2 cellular contexts compared by ENCODE assay signal in the genomic region with DNA sequence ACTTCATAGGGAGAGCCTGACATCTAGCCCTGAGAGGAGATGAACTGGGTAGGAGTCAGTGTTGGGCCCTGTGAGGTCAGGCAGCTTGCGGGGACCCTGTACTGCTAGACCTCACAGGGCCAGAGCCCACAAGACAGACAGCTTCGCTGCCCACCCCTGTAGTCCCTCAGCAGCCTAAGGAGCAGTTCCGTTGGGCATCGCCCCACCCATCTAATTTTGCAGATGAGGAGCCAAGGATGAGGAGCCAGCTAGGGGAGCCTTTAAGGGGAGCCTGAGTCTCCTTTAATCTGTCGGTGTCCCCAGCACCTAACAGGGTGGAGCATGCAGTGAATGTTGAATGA.
A peak's percentile ranks its signal among the peaks of the same experiment; 100 is the strongest.
TF ChIP-seq lines count a peak whose summit lies in the region.

No MANE protein-coding gene starts in this region.

TF ChIP-seq in IMR-90, 13 proteins besides CTCF, POLR2A, EP300 and RAD21:
- TF ChIP-seq CEBPB (IDR thresholded peaks at IDR 0.05; ENCODE audit: low read depth, low read length) (no peak), CHD1 (IDR thresholded peaks at IDR 0.05; ENCODE audit: low read depth, low read length) (0 out of 2 replicates have a peak, but pooled peaks have one; percentile 0)

TF ChIP-seq in HepG2, 621 proteins besides CTCF, POLR2A, EP300 and RAD21 (continues in another document):
- TF ChIP-seq, protein P1, sequence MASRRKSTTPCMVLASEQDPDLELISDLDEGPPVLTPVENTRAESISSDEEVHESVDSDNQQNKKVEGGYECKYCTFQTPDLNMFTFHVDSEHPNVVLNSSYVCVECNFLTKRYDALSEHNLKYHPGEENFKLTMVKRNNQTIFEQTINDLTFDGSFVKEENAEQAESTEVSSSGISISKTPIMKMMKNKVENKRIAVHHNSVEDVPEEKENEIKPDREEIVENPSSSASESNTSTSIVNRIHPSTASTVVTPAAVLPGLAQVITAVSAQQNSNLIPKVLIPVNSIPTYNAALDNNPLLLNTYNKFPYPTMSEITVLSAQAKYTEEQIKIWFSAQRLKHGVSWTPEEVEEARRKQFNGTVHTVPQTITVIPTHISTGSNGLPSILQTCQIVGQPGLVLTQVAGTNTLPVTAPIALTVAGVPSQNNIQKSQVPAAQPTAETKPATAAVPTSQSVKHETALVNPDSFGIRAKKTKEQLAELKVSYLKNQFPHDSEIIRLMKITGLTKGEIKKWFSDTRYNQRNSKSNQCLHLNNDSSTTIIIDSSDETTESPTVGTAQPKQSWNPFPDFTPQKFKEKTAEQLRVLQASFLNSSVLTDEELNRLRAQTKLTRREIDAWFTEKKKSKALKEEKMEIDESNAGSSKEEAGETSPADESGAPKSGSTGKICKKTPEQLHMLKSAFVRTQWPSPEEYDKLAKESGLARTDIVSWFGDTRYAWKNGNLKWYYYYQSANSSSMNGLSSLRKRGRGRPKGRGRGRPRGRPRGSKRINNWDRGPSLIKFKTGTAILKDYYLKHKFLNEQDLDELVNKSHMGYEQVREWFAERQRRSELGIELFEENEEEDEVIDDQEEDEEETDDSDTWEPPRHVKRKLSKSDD (CRISPR knock-in tag; IDR thresholded peaks at IDR 0.05; ENCODE audit: low read depth): no peak
- TF ChIP-seq MED8 (CRISPR knock-in tag; IDR thresholded peaks at IDR 0.05; ENCODE audit: insufficient replicate concordance) (no peak), MYNN (CRISPR knock-in tag; IDR thresholded peaks at IDR 0.05; ENCODE audit: low read depth) (no peak), ZNF331 (CRISPR knock-in tag; IDR thresholded peaks at IDR 0.05) (no peak), ZNF333 (CRISPR knock-in tag; IDR thresholded peaks at IDR 0.05; ENCODE audit: borderline replicate concordance) (no peak), CBX2 (IDR thresholded peaks at IDR 0.05; ENCODE audit: low read depth, low read length) (no peak), CBX2 (CRISPR knock-in tag; IDR thresholded peaks at IDR 0.05; ENCODE audit: low read depth) (no peak), ATF7-NPFF (CRISPR knock-in tag; IDR thresholded peaks at IDR 0.05; ENCODE audit: low read depth) (no peak), TOE1 (CRISPR knock-in tag; IDR thresholded peaks at IDR 0.05) (no peak), GABPA (IDR thresholded peaks at IDR 0.05; ENCODE audit: low read depth, low read length) (no peak), GABPA (CRISPR knock-in tag; IDR thresholded peaks at IDR 0.05; ENCODE audit: low read depth) (no peak), SRSF9 (IDR thresholded peaks at IDR 0.05; ENCODE audit: borderline replicate concordance, insufficient read depth, low read depth, low read length, poor library complexity, severe bottlenecking) (no peak), SYNCRIP (IDR thresholded peaks at IDR 0.05; ENCODE audit: insufficient read depth, low read depth, low read length) (no peak), ZMYM3 (CRISPR knock-in tag; IDR thresholded peaks at IDR 0.05) (no peak), YY1 (IDR thresholded peaks at IDR 0.05; ENCODE audit: insufficient read depth, insufficient replicate concordance, low read depth, low read length) (no peak), KLF9 (CRISPR knock-in tag; IDR thresholded peaks at IDR 0.05; ENCODE audit: low read depth) (no peak), NRL (CRISPR knock-in tag; IDR thresholded peaks at IDR 0.05; ENCODE audit: borderline replicate concordance) (peak; percentile 23; the same call in 1 of the 2 replicates), NKX3-1 (CRISPR knock-in tag; IDR thresholded peaks at IDR 0.05) (no peak), NCOR1 (IDR thresholded peaks at IDR 0.05; ENCODE audit: borderline replicate concordance, low read length) (no peak), HES4 (CRISPR knock-in tag; IDR thresholded peaks at IDR 0.05; ENCODE audit: borderline replicate concordance) (no peak), FLYWCH1 (CRISPR knock-in tag; IDR thresholded peaks at IDR 0.05) (0 out of 2 replicates have a peak, but pooled peaks have one; percentile 23), SIX1 (CRISPR knock-in tag; IDR thresholded peaks at IDR 0.05; ENCODE audit: borderline replicate concordance) (no peak), ZNF136 (CRISPR knock-in tag; IDR thresholded peaks at IDR 0.05; ENCODE audit: low read depth) (no peak), ARNTL (CRISPR knock-in tag; IDR thresholded peaks at IDR 0.05) (no peak), ZNF260 (CRISPR knock-in tag; IDR thresholded peaks at IDR 0.05; ENCODE audit: borderline replicate concordance, low read depth) (no peak), ZNF891 (CRISPR knock-in tag; IDR thresholded peaks at IDR 0.05) (no peak), ZNF143 (CRISPR knock-in tag; IDR thresholded peaks at IDR 0.05) (no peak), ZNF234 (CRISPR knock-in tag; conservative IDR thresholded peaks at IDR 0.05) (no peak), ZBTB7A (CRISPR knock-in tag; IDR thresholded peaks at IDR 0.05) (no peak), ZBTB20 (CRISPR knock-in tag; IDR thresholded peaks at IDR 0.05; ENCODE audit: borderline replicate concordance, low read depth) (no peak), CEBPG (CRISPR knock-in tag; IDR thresholded peaks at IDR 0.05) (no peak), NR2F1 (CRISPR knock-in tag; IDR thresholded peaks at IDR 0.05) (0 out of 4 replicates have a peak, but pooled peaks of 1 of the 2 experiments have one; percentile 3), RCOR2 (CRISPR knock-in tag; IDR thresholded peaks at IDR 0.05) (0 out of 2 replicates have a peak, but pooled peaks have one; percentile 2), SIN3B (IDR thresholded peaks at IDR 0.05; ENCODE audit: low read length) (peak; percentile 27; the same call in 1 of the 2 replicates), SOX6 (IDR thresholded peaks at IDR 0.05) (no peak), SOX6 (CRISPR knock-in tag; IDR thresholded peaks at IDR 0.05) (no peak), FOXP1 (IDR thresholded peaks at IDR 0.05) (no peak), FOXP1 (CRISPR knock-in tag; IDR thresholded peaks at IDR 0.05) (no peak), ZSCAN29 (CRISPR knock-in tag; conservative IDR thresholded peaks at IDR 0.05) (no peak), AHR (CRISPR knock-in tag; IDR thresholded peaks at IDR 0.05) (no peak), NFRKB (IDR thresholded peaks at IDR 0.05) (no peak), ZNF7 (CRISPR knock-in tag; IDR thresholded peaks at IDR 0.05) (no peak), KDM5B (CRISPR knock-in tag; IDR thresholded peaks at IDR 0.05; ENCODE audit: borderline replicate concordance) (no peak), ZNF644 (CRISPR knock-in tag; IDR thresholded peaks at IDR 0.05; ENCODE audit: low read depth) (no peak), SIN3A (IDR thresholded peaks at IDR 0.05; ENCODE audit: borderline replicate concordance, low read depth, low read length) (no peak), NFIC (IDR thresholded peaks at IDR 0.05; ENCODE audit: low read length) (no peak), STAT5B (CRISPR knock-in tag; IDR thresholded peaks at IDR 0.05) (0 out of 2 replicates have a peak, but pooled peaks have one; percentile 44), ZFP36L2 (CRISPR knock-in tag; IDR thresholded peaks at IDR 0.05) (0 out of 2 replicates have a peak, but pooled peaks have one; percentile 41), TARDBP (CRISPR knock-in tag; IDR thresholded peaks at IDR 0.05) (no peak), PRMT3 (CRISPR knock-in tag; IDR thresholded peaks at IDR 0.05; ENCODE audit: borderline replicate concordance, low read depth) (no peak), HOXD1 (CRISPR knock-in tag; IDR thresholded peaks at IDR 0.05) (no peak)
- TF ChIP-seq, protein P2, sequence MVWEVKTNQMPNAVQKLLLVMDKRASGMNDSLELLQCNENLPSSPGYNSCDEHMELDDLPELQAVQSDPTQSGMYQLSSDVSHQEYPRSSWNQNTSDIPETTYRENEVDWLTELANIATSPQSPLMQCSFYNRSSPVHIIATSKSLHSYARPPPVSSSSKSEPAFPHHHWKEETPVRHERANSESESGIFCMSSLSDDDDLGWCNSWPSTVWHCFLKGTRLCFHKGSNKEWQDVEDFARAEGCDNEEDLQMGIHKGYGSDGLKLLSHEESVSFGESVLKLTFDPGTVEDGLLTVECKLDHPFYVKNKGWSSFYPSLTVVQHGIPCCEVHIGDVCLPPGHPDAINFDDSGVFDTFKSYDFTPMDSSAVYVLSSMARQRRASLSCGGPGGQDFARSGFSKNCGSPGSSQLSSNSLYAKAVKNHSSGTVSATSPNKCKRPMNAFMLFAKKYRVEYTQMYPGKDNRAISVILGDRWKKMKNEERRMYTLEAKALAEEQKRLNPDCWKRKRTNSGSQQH (CRISPR knock-in tag; IDR thresholded peaks at IDR 0.05; ENCODE audit: low read depth): no peak
- TF ChIP-seq, protein P3, sequence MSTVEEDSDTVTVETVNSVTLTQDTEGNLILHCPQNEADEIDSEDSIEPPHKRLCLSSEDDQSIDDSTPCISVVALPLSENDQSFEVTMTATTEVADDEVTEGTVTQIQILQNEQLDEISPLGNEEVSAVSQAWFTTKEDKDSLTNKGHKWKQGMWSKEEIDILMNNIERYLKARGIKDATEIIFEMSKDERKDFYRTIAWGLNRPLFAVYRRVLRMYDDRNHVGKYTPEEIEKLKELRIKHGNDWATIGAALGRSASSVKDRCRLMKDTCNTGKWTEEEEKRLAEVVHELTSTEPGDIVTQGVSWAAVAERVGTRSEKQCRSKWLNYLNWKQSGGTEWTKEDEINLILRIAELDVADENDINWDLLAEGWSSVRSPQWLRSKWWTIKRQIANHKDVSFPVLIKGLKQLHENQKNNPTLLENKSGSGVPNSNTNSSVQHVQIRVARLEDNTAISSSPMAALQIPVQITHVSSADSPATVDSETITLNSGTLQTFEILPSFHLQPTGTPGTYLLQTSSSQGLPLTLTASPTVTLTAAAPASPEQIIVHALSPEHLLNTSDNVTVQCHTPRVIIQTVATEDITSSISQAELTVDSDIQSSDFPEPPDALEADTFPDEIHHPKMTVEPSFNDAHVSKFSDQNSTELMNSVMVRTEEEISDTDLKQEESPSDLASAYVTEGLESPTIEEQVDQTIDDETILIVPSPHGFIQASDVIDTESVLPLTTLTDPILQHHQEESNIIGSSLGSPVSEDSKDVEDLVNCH (CRISPR knock-in tag; IDR thresholded peaks at IDR 0.05): no peak
- TF ChIP-seq, protein P4, sequence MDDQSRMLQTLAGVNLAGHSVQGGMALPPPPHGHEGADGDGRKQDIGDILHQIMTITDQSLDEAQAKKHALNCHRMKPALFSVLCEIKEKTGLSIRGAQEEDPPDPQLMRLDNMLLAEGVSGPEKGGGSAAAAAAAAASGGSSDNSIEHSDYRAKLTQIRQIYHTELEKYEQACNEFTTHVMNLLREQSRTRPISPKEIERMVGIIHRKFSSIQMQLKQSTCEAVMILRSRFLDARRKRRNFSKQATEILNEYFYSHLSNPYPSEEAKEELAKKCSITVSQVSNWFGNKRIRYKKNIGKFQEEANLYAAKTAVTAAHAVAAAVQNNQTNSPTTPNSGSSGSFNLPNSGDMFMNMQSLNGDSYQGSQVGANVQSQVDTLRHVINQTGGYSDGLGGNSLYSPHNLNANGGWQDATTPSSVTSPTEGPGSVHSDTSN (CRISPR knock-in tag; IDR thresholded peaks at IDR 0.05; ENCODE audit: borderline replicate concordance): 0 out of 2 replicates have a peak, but pooled peaks have one; percentile 44
- TF ChIP-seq, protein P5, sequence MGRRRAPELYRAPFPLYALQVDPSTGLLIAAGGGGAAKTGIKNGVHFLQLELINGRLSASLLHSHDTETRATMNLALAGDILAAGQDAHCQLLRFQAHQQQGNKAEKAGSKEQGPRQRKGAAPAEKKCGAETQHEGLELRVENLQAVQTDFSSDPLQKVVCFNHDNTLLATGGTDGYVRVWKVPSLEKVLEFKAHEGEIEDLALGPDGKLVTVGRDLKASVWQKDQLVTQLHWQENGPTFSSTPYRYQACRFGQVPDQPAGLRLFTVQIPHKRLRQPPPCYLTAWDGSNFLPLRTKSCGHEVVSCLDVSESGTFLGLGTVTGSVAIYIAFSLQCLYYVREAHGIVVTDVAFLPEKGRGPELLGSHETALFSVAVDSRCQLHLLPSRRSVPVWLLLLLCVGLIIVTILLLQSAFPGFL (CRISPR knock-in tag; IDR thresholded peaks at IDR 0.05): no peak
- TF ChIP-seq, protein P6, sequence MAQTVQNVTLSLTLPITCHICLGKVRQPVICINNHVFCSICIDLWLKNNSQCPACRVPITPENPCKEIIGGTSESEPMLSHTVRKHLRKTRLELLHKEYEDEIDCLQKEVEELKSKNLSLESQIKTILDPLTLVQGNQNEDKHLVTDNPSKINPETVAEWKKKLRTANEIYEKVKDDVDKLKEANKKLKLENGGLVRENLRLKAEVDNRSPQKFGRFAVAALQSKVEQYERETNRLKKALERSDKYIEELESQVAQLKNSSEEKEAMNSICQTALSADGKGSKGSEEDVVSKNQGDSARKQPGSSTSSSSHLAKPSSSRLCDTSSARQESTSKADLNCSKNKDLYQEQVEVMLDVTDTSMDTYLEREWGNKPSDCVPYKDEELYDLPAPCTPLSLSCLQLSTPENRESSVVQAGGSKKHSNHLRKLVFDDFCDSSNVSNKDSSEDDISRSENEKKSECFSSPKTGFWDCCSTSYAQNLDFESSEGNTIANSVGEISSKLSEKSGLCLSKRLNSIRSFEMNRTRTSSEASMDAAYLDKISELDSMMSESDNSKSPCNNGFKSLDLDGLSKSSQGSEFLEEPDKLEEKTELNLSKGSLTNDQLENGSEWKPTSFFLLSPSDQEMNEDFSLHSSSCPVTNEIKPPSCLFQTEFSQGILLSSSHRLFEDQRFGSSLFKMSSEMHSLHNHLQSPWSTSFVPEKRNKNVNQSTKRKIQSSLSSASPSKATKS (CRISPR knock-in tag; IDR thresholded peaks at IDR 0.05): no peak
- TF ChIP-seq, protein P7, sequence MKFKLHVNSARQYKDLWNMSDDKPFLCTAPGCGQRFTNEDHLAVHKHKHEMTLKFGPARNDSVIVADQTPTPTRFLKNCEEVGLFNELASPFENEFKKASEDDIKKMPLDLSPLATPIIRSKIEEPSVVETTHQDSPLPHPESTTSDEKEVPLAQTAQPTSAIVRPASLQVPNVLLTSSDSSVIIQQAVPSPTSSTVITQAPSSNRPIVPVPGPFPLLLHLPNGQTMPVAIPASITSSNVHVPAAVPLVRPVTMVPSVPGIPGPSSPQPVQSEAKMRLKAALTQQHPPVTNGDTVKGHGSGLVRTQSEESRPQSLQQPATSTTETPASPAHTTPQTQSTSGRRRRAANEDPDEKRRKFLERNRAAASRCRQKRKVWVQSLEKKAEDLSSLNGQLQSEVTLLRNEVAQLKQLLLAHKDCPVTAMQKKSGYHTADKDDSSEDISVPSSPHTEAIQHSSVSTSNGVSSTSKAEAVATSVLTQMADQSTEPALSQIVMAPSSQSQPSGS (CRISPR knock-in tag; IDR thresholded peaks at IDR 0.05): no peak
- TF ChIP-seq, protein P8, sequence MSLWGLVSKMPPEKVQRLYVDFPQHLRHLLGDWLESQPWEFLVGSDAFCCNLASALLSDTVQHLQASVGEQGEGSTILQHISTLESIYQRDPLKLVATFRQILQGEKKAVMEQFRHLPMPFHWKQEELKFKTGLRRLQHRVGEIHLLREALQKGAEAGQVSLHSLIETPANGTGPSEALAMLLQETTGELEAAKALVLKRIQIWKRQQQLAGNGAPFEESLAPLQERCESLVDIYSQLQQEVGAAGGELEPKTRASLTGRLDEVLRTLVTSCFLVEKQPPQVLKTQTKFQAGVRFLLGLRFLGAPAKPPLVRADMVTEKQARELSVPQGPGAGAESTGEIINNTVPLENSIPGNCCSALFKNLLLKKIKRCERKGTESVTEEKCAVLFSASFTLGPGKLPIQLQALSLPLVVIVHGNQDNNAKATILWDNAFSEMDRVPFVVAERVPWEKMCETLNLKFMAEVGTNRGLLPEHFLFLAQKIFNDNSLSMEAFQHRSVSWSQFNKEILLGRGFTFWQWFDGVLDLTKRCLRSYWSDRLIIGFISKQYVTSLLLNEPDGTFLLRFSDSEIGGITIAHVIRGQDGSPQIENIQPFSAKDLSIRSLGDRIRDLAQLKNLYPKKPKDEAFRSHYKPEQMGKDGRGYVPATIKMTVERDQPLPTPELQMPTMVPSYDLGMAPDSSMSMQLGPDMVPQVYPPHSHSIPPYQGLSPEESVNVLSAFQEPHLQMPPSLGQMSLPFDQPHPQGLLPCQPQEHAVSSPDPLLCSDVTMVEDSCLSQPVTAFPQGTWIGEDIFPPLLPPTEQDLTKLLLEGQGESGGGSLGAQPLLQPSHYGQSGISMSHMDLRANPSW (CRISPR knock-in tag; IDR thresholded peaks at IDR 0.05; ENCODE audit: borderline replicate concordance): no peak
